28 cellular contexts compared by ENCODE assay signal in genomic region chr11:2718817-2719438, GRCh38.
"Had no signal": no experiment of that assay in that cellular context is flagged by ENCODE, and none has a peak within 500 bp of the region (broad histone marks: within the 10 kb centered on the region; RNA-seq: fewer than 3 reads in every experiment).

No MANE protein-coding gene starts in this region.

- H3K4me3 ChIP-seq: breast epithelium, gastrocnemius medialis, hepatocyte, skin epidermis, testis, transverse colon had no signal

- H3K36me3 ChIP-seq: breast epithelium, gastrocnemius medialis, transverse colon had no signal

- H2AFZ ChIP-seq: hepatocyte had no signal

- H3K9me3 Mint-ChIP-seq: activated naive CD4-positive, alpha-beta T cell treated with anti-CD3 and anti-CD28 coated beads for 36 hours; naive thymus-derived CD4-positive, alpha-beta T cell; T-helper 2 cell treated with Interferon-gamma antibody and Interleukin-4, amounts not matched to agents 5 μg/mL and 100 μg/mL, for 36 hours had no signal

- H3K4me1 ChIP-seq: breast epithelium, transverse colon had no signal

- H3K79me2 ChIP-seq: hepatocyte had no signal

- DNase-seq: activated CD4-positive, alpha-beta T cell treated with anti-CD3 and anti-CD28 coated beads for 4 hours; activated CD4-positive, alpha-beta T cell treated with anti-CD3 and anti-CD28 coated beads, Interleukin-2, amount 50 U/mL, for 4 hours; activated effector memory CD4-positive, alpha-beta T cell treated with Interleukin-2 at 50 U/mL for 16 hours; activated naive CD4-positive, alpha-beta T cell treated with anti-CD3 and anti-CD28 coated beads for 36 hours; activated T-cell treated with anti-CD3 and anti-CD28 coated beads for 4 hours; amniotic stem cell; central memory CD4-positive, alpha-beta T cell; dermis blood vessel endothelial cell; effector CD4-positive, alpha-beta T cell; erythroblast; gastrocnemius medialis; glutamatergic neuron; left colon; midbrain; naive thymus-derived CD4-positive, alpha-beta T cell; stimulated activated CD4-positive, alpha-beta T cell treated with anti-CD3 and anti-CD28 coated beads, Interleukin-12 subunit alpha, Interleukin-12 subunit beta, amount 100 ng/mL, for 4 hours; stimulated activated CD4-positive, alpha-beta T cell treated with anti-CD3 and anti-CD28 coated beads, Interleukin-4, amount 100 ng/mL, for 1 hour; stimulated activated naive CD8-positive, alpha-beta T cell treated with anti-CD3 and anti-CD28 coated beads, Interleukin-15, Interleukin-2, amounts not matched to agents 100 U/mL and 50 U/mL, for 24 hours; T-helper 1 cell; testis; transverse colon had no signal

- H3K9me3 ChIP-seq: breast epithelium, gastrocnemius medialis, testis, transverse colon had no signal

- H3K4me3 Mint-ChIP-seq: activated naive CD4-positive, alpha-beta T cell treated with anti-CD3 and anti-CD28 coated beads for 36 hours; naive thymus-derived CD4-positive, alpha-beta T cell; T-helper 2 cell treated with Interferon-gamma antibody and Interleukin-4, amounts not matched to agents 5 μg/mL and 100 μg/mL, for 36 hours had no signal

- H3K27ac Mint-ChIP-seq: activated naive CD4-positive, alpha-beta T cell treated with anti-CD3 and anti-CD28 coated beads for 36 hours; naive thymus-derived CD4-positive, alpha-beta T cell; T-helper 2 cell treated with Interferon-gamma antibody and Interleukin-4, amounts not matched to agents 5 μg/mL and 100 μg/mL, for 36 hours had no signal

- FAIRE-seq: colon, keratinocyte, urothelium cell line had no signal

- H3K27me3 ChIP-seq: breast epithelium, gastrocnemius medialis, hepatocyte, testis, transverse colon had no signal

- H3K27ac ChIP-seq: breast epithelium, gastrocnemius medialis, hepatocyte, skin epidermis, testis, transverse colon had no signal

- H3K27me3 Mint-ChIP-seq: naive thymus-derived CD4-positive, alpha-beta T cell had no signal

- H3K4me2 ChIP-seq: hepatocyte had no signal
